In genomic region chr6:151209071-151209831, GRCh38 we compare ENCODE assay signal across 10 cellular contexts. TPM values are rescaled to one million over a fixed set of nuclear protein-coding genes. Genes with fewer than 3 reads are reported as not detected.
DNase-seq lines count a peak whose midpoint lies in the region; FAIRE-seq and TF ChIP-seq lines count a peak whose summit lies in the region.
"Had no signal": no experiment of that assay in that cellular context is flagged by ENCODE, and none has a peak within 500 bp of the region (broad histone marks: within the 10 kb centered on the region; RNA-seq: fewer than 3 reads in every experiment).

No MANE protein-coding gene starts in this region.

- no peaks in the 10 kb centered on the region for H3K79me2 ChIP-seq in SK-N-SH (ENCODE audit: insufficient read depth)

- H3K27me3 ChIP-seq in BE2C (no peaks in the 10 kb centered on the region), SK-N-SH (ENCODE audit: insufficient read depth) (no peaks in the 10 kb centered on the region)

- no peaks in the 10 kb centered on the region for H4K20me1 ChIP-seq in SK-N-SH (ENCODE audit: insufficient read depth)

- no peak for FAIRE-seq in GM19239 (lab: Jason Lieb, UNC)

- WGBS in SK-N-SH (ENCODE audit: low lambda C conversion rate): 13% methylated on average over 11 of the region's 11 CpGs

- H3K9me2 ChIP-seq in SK-N-SH: no peaks in the 10 kb centered on the region

- H3K4me1 ChIP-seq in BE2C: no peaks in the 10 kb centered on the region
- H3K4me1 ChIP-seq in SK-N-SH (ENCODE audit: control insufficient read depth in 1 of 2, insufficient read depth in 2 of 2, low read depth in 1 of 2, low read length in 1 of 2): peaks cover 0 to 4% of the 10 kb centered on the region in 2 experiments; a peak in 1 of 4 replicates

- no peaks in the 10 kb centered on the region for H3F3A ChIP-seq in SK-N-SH (replicated peaks; ENCODE audit: insufficient read depth)

- TF ChIP-seq RAD21 in SK-N-SH (IDR thresholded peaks at IDR 0.05; ENCODE audit: low read length): no peak

- CTCF ChIA-PET in SK-N-SH (lab: Yijun Ruan, JAX): interaction anchor here (0.7 to 2.2 kb wide), 3 partner anchors 115 to 317 kb away, joined by 3 to 10 read pairs (median 3); no protein-coding TSS in a partner anchor

- no peak overlapping the region for H3K9ac ChIP-seq in SK-N-SH
- H3K9ac ChIP-seq: KMS-11 had no signal

- H3K27ac ChIP-seq in SK-N-SH (ENCODE audit: low read depth in 2 of 2, low read length in 1 of 2): no peak overlapping the region
- H3K27ac ChIP-seq: KMS-11 had no signal

- TF ChIP-seq POLR2A in erythroblast (IDR thresholded peaks at IDR 0.05; ENCODE audit: low read length): no peak

- H3K4me3 ChIP-seq in BE2C (ENCODE audit: low read depth, low read length) (peak overlapping the region; percentile 47), SK-N-SH (ENCODE audit: low read depth in 2 of 2, low read length in 1 of 2) (peak overlapping the region; percentile 15 to 37; a peak in 2 of 4 replicates)

- no peak for TF ChIP-seq EP300 in SK-N-SH (IDR thresholded peaks at IDR 0.05; ENCODE audit: borderline replicate concordance in 1 of 2, low read depth in 1 of 2, low read length in 1 of 2)

- H3K36me3 ChIP-seq in BE2C: no peaks in the 10 kb centered on the region
- H3K36me3 ChIP-seq in SK-N-SH (replicated peaks in 1 of 2; ENCODE audit: control insufficient read depth in 1 of 2, insufficient read depth in 2 of 2, low read length in 1 of 2): no peaks in the 10 kb centered on the region

- peak overlapping the region; percentile 62 for H3K4me2 ChIP-seq in SK-N-SH
- H3K4me2 ChIP-seq: KMS-11 had no signal

- peak overlapping the region; percentile 74 for H2AFZ ChIP-seq in SK-N-SH (ENCODE audit: low read depth)

- no peak for TF ChIP-seq CTCF in BE2C (IDR thresholded peaks at IDR 0.05; ENCODE audit: low read depth, low read length)
- TF ChIP-seq CTCF in SK-N-SH (IDR thresholded peaks at IDR 0.05): no peak

- no peaks in the 10 kb centered on the region for H3K9me3 ChIP-seq in BE2C
- peaks cover 5% of the 10 kb centered on the region; the same call in 1 of the 2 replicates for H3K9me3 ChIP-seq in SK-N-SH

- DNase-seq in BE2C: peak; percentile 7
- DNase-seq in M059J (ENCODE audit: low read depth): peak; percentile 62
- DNase-seq in SK-N-SH: peak; percentile 54
- peak; percentile 31 for DNase-seq in iris pigment epithelial cell (ENCODE audit: low read depth)
- no peak for DNase-seq in NCI-H446 (lab: John Stamatoyannopoulos, UW)
- DNase-seq in erythroblast (lab: John Stamatoyannopoulos, UW): no peak
- DNase-seq in KG1 (lab: John Stamatoyannopoulos, UW): no peak
- DNase-seq in GM19239 (ENCODE audit: insufficient read length, low spot score): no peak
- DNase-seq: CD8-positive, alpha-beta memory T cell had no signal

- POLR2A ChIA-PET in SK-N-SH (lab: Yijun Ruan, JAX): no interaction called here

TF ChIP-seq in SK-N-SH, 30 proteins besides CTCF, POLR2A, EP300 and RAD21:
- no peak for TF ChIP-seq SIN3A (IDR thresholded peaks at IDR 0.05; ENCODE audit: borderline replicate concordance, low read depth, low read length)
- TF ChIP-seq JUND (IDR thresholded peaks at IDR 0.05): no peak
- no peak for TF ChIP-seq RXRA (IDR thresholded peaks at IDR 0.05; ENCODE audit: borderline replicate concordance, low read depth)
- TF ChIP-seq FOXJ3 (CRISPR knock-in tag; IDR thresholded peaks at IDR 0.05): no peak
- TF ChIP-seq USF1 (IDR thresholded peaks at IDR 0.05; ENCODE audit: borderline replicate concordance, low read depth): no peak
- no peak for TF ChIP-seq NRF1 (IDR thresholded peaks at IDR 0.05; ENCODE audit: low read depth, low read length)
- TF ChIP-seq YY1 (IDR thresholded peaks at IDR 0.05; ENCODE audit: low read depth): no peak
- TF ChIP-seq REST (IDR thresholded peaks at IDR 0.05; ENCODE audit: low read depth, low read length): no peak
- TF ChIP-seq FOSL2 (IDR thresholded peaks at IDR 0.05; ENCODE audit: borderline replicate concordance, low read depth): no peak
- no peak for TF ChIP-seq FOXM1 (IDR thresholded peaks at IDR 0.05; ENCODE audit: low read depth)
- TF ChIP-seq POLR2AphosphoS5 (IDR thresholded peaks at IDR 0.05; ENCODE audit: low read depth, low read length): no peak
- no peak for TF ChIP-seq USF2 (IDR thresholded peaks at IDR 0.05; ENCODE audit: borderline replicate concordance, low read depth, low read length)
- no peak for TF ChIP-seq TEAD4 (IDR thresholded peaks at IDR 0.05; ENCODE audit: borderline replicate concordance, insufficient read depth)
- no peak for TF ChIP-seq ZBTB33 (IDR thresholded peaks at IDR 0.05; ENCODE audit: borderline replicate concordance, low read depth)
- no peak for TF ChIP-seq GATA2 (CRISPR knock-in tag; IDR thresholded peaks at IDR 0.05)
- TF ChIP-seq NFIC (IDR thresholded peaks at IDR 0.05; ENCODE audit: borderline replicate concordance): no peak
- TF ChIP-seq MXI1 (IDR thresholded peaks at IDR 0.05; ENCODE audit: low read depth, low read length): no peak
- TF ChIP-seq IRF3 (IDR thresholded peaks at IDR 0.05; ENCODE audit: low read depth, low read length): no peak
- no peak for TF ChIP-seq TAF1 (IDR thresholded peaks at IDR 0.05; ENCODE audit: borderline replicate concordance, low read depth, low read length)

RNA-seq across cellular contexts. Expression of gene AKAP12, which starts 30.5 kb away (rescaled TPM):
- polyA plus RNA-seq in BE2C (2012; ENCODE audit: insufficient read depth, insufficient read length, low read depth): 44.5 TPM
- total RNA-seq in M059J (2014; rRNA removed; shearing (Covaris generic)): 28.4 and 43.1 TPM in 2 replicates
- 46.5 and 48.4 TPM in 2 replicates for polyA plus RNA-seq in SK-N-SH (2012; rRNA removed)
- polyA plus RNA-seq in SK-N-SH (2012; cell fraction: cytosol; rRNA removed): 56.2 and 63.1 TPM in 2 replicates
- polyA plus RNA-seq in SK-N-SH (2012; cell fraction: nucleus; rRNA removed): 28.0 and 46.8 TPM in 2 replicates

Comparison
In these comparisons a context has a peak if more than half of its experiments do, and no peak if none do; other contexts are left out.
1. DNase-seq: peak in BE2C (single experiment), M059J (single experiment), SK-N-SH (single experiment) and iris pigment epithelial cell (single experiment); none in NCI-H446 (0 of 2), erythroblast (0 of 2), KG1 (single experiment) and GM19239 (single experiment).